ENCODE assay signal across 9 cellular contexts in the genomic region with DNA sequence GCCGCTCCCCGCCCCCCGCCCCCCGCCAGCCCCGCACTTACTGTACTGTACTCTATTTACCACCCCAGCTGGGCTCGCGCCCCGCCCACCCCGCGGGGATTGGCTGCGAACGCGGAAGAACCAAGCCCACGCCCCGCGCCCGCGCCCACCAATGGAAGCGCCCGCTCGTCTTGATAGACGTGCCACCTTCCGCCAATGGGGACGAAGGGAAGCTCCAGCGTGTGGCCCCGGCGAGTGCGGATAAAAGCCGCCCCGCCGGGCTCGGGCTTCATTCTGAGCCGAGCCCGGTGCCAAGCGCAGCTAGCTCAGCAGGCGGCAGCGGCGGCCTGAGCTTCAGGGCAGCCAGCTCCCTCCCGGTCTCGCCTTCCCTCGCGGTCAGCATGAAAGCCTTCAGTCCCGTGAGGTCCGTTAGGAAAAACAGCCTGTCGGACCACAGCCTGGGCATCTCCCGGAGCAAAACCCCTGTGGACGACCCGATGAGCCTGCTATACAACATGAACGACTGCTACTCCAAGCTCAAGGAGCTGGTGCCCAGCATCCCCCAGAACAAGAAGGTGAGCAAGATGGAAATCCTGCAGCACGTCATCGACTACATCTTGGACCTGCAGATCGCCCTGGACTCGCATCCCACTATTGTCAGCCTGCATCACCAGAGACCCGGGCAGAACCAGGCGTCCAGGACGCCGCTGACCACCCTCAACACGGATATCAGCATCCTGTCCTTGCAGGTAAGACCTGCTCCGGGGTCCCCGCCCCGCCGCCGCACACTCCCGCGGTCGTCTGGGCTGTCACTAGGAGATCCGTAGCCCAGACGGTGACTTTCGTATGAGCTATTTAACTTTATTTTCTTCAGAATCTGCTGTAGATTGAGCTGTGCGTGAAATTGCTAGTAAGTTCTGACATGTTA. TPM values are rescaled to one million over a fixed set of nuclear protein-coding genes. Genes with fewer than 3 reads are reported as not detected.
DNase-seq lines count a peak whose midpoint lies in the region; ATAC-seq, FAIRE-seq and TF ChIP-seq lines count a peak whose summit lies in the region.
"Had no signal": no experiment of that assay in that cellular context is flagged by ENCODE, and none has a peak within 500 bp of the region (broad histone marks: within the 10 kb centered on the region; RNA-seq: fewer than 3 reads in every experiment).

Gene ID2, plus strand, starts transcription at position 271 of the 907 bp plus-strand sequence. Its CDS starts 110 bp downstream, at position 381.

- H3K9ac ChIP-seq in kidney (ENCODE audit: low read length in 2 of 2) = peak within 1 kb of the TSS; percentile 70 to 91

- peak; percentile 66 for ATAC-seq in HG03442 (IDR thresholded peaks at IDR 0.05; ENCODE audit: unreplicated experiment)

- TF ChIP-seq CTCF in BE2C (IDR thresholded peaks at IDR 0.05; ENCODE audit: low read depth, low read length) = 0 out of 2 replicates have a peak, but pooled peaks have one; percentile 5
- TF ChIP-seq CTCF in kidney (IDR thresholded peaks at IDR 0.05; ENCODE audit: borderline replicate concordance, extremely low read depth, insufficient read depth) = no peak

- H3K9me3 ChIP-seq in BE2C (no peaks in the 10 kb centered on the region), kidney (ENCODE audit: control insufficient read depth in 1 of 2, low read length in 2 of 2) (no peaks in the 10 kb centered on the region)

- H3K27ac ChIP-seq in kidney (ENCODE audit: low read depth in 2 of 2, low read length in 2 of 2) = peak within 1 kb of the TSS; percentile 91 to 98

- H3K4me1 ChIP-seq in BE2C = peaks cover 3% of the 10 kb centered on the region
- peaks cover 6 to 7% of the 10 kb centered on the region in 2 donors for H3K4me1 ChIP-seq in kidney (ENCODE audit: control insufficient read depth in 1 of 2, insufficient read depth in 1 of 2, low read depth in 1 of 2, low read length in 2 of 2)

- intact Hi-C loops in kidney (cut with DNase I) = loop anchor here (10.0 kb wide), 1 partner anchor 957 kb away; no protein-coding TSS in a partner anchor

- DNase-seq in BE2C (peak; percentile 100), GM19239 (ENCODE audit: insufficient read length, low spot score) (peak; percentile 97), NCI-H524 (lab: John Stamatoyannopoulos, UW) (peak; percentile 98 to 99), cerebellum (ENCODE audit: low spot score) (peak; percentile 100), kidney (peak; percentile 100)
- peak; percentile 97 to 98 for DNase-seq in activated CD4-positive, alpha-beta T cell treated with anti-CD3 and anti-CD28 coated beads for 24 hours (ENCODE audit: low read depth in 2 of 2)
- DNase-seq in stimulated activated CD4-positive, alpha-beta T cell treated with anti-CD3 and anti-CD28 coated beads, Interleukin-15, amount 100 ng/mL, for 1 hour (ENCODE audit: low read depth in 1 of 2, low spot score in 1 of 2) = peak; percentile 97 to 98

- FAIRE-seq in GM19239 (lab: Jason Lieb, UNC) (peak; percentile 83), kidney (lab: Jason Lieb, UNC) (peak; percentile 6)
- FAIRE-seq: islet of Langerhans had no signal

- H3K27me3 ChIP-seq in BE2C = no peaks in the 10 kb centered on the region

- H3K4me3 ChIP-seq in BE2C (ENCODE audit: low read depth, low read length) = peak within 1 kb of the TSS; percentile 83
- H3K4me3 ChIP-seq in kidney (ENCODE audit: low read length in 2 of 2) = peak within 1 kb of the TSS; percentile 88 to 95

- H3K36me3 ChIP-seq in BE2C = peaks cover 14% of the 10 kb centered on the region
- no peaks in the 10 kb centered on the region for H3K36me3 ChIP-seq in kidney (ENCODE audit: control insufficient read depth in 1 of 2, insufficient read depth in 2 of 2, low read length in 2 of 2)

RNA-seq across cellular contexts. Expression of gene ID2, which starts in this region (rescaled TPM):
- polyA plus RNA-seq in BE2C (2012; ENCODE audit: insufficient read depth, insufficient read length, low read depth) = 210 TPM
- total RNA-seq in cerebellum (371 TPM), kidney (74.6 TPM)
- polyA plus RNA-seq in kidney (ENCODE audit: insufficient read depth, low read depth, low replicate concordance) = 113 TPM

Comparison
In these comparisons a context has a peak if more than half of its experiments do, and no peak if none do; other contexts are left out.
1. Peak in every context shown above with its lines: DNase-seq, ATAC-seq, H3K4me3 ChIP-seq and H3K27ac ChIP-seq.